9 cellular contexts compared by ENCODE assay signal in genomic region chr12:110012137-110012536, GRCh38. TPM values are rescaled to one million over a fixed set of nuclear protein-coding genes. Genes with fewer than 3 reads are reported as not detected.
A peak's percentile ranks its signal among the peaks of the same experiment; 100 is the strongest.
DNase-seq lines count a peak whose midpoint lies in the region; ATAC-seq and TF ChIP-seq lines count a peak whose summit lies in the region.
"Had no signal": no experiment of that assay in that cellular context is flagged by ENCODE, and none has a peak within 500 bp of the region (broad histone marks: within the 10 kb centered on the region; RNA-seq: fewer than 3 reads in every experiment).

No MANE protein-coding gene starts in this region.

- no peaks in the 10 kb centered on the region for H3K9me3 ChIP-seq in A673 (ENCODE audit: low read depth, low read length, poor library complexity, severe bottlenecking)
- H3K9me3 ChIP-seq: stomach had no signal

- H3K4me1 ChIP-seq in A673 (ENCODE audit: insufficient read depth, low read length, poor library complexity, severe bottlenecking): no peaks in the 10 kb centered on the region

- H3K27me3 ChIP-seq in A673 (replicated peaks; ENCODE audit: insufficient read depth, low read depth, low read length, poor library complexity): no peaks in the 10 kb centered on the region
- H3K27me3 ChIP-seq: stomach had no signal

- DNase-seq in HFFc6 (no peak), activated B cell treated with CpG ODN at 0.5 μM for 24 hours (peak; percentile 60), naive B cell (peak; percentile 90), NCI-H1417 treated with DMSO at 0.1 percent for 48 hours (lab: John Stamatoyannopoulos, UW) (no peak), G401 (ENCODE audit: low spot score) (no peak), A673 (ENCODE audit: low spot score) (no peak)
- DNase-seq: stomach had no signal

- POLR2A ChIA-PET in activated B cell treated with CpG ODN at 0.5 μM for 24 hours (lab: Charles Lee): interaction anchor here (0.6 to 6.8 kb wide), 8 partner anchors 14 to 604 kb away, joined by 3 to 251 read pairs (median 4); partner anchors contain the start of genes ANKRD13A and GIT2
- POLR2A ChIA-PET in A673 (lab: Charles Lee; ENCODE audit: low non-redundant PET): no interaction called here

- no peaks in the 10 kb centered on the region for H3K27me3 Mint-ChIP-seq in HFFc6 (ENCODE audit: insufficient read depth)
- no peaks in the 10 kb centered on the region for H3K27me3 Mint-ChIP-seq in activated B cell treated with CpG ODN at 0.5 μM for 24 hours
- H3K27me3 Mint-ChIP-seq in naive B cell: no peaks in the 10 kb centered on the region

- no peak overlapping the region for H3K4me3 ChIP-seq in A673 (ENCODE audit: low read depth, low read length, poor library complexity, severe bottlenecking)
- H3K4me3 ChIP-seq: stomach had no signal

- no peak overlapping the region for H3K27ac ChIP-seq in A673 (ENCODE audit: low read depth, low read length, poor library complexity, severe bottlenecking)

- H3K27ac Mint-ChIP-seq in HFFc6: peak overlapping the region; percentile 50
- peak overlapping the region; percentile 95 for H3K27ac Mint-ChIP-seq in activated B cell treated with CpG ODN at 0.5 μM for 24 hours
- peak overlapping the region; percentile 99 to 100 (median 99) for H3K27ac Mint-ChIP-seq in naive B cell

- no peaks in the 10 kb centered on the region for H3K9me3 Mint-ChIP-seq in HFFc6
- H3K9me3 Mint-ChIP-seq in activated B cell treated with CpG ODN at 0.5 μM for 24 hours: no peaks in the 10 kb centered on the region
- H3K9me3 Mint-ChIP-seq in naive B cell: peaks cover 0 to 2% (median 0%) of the 10 kb centered on the region in 7 donors

- TF ChIP-seq CTCF in HFFc6 (IDR thresholded peaks at IDR 0.05) (no peak), activated B cell treated with CpG ODN at 0.5 μM for 24 hours (IDR thresholded peaks at IDR 0.05) (no peak), A673 (conservative IDR thresholded peaks at IDR 0.05; ENCODE audit: low read depth, low read length) (no peak)

- in situ Hi-C loops in G401 (cut with HindIII; ENCODE audit: low sequenced_read_pairs): no loop called here

- peak; percentile 43 for ATAC-seq in GM18520 (IDR thresholded peaks at IDR 0.05; ENCODE audit: unreplicated experiment)
- peak; percentile 90 for ATAC-seq in activated B cell treated with CpG ODN at 0.5 μM for 24 hours (ENCODE audit: low read depth)
- peak; percentile 93 for ATAC-seq in naive B cell (ENCODE audit: low read depth in 2 of 2)
- ATAC-seq: Right ventricle myocardium inferior had no signal

- H3K36me3 ChIP-seq in A673 (ENCODE audit: insufficient read depth, low read length, poor library complexity, severe bottlenecking): no peaks in the 10 kb centered on the region

- H3K36me3 Mint-ChIP-seq in HFFc6 (ENCODE audit: low read depth) (peaks cover 35% of the 10 kb centered on the region), activated B cell treated with CpG ODN at 0.5 μM for 24 hours (ENCODE audit: low read depth) (peaks cover 52% of the 10 kb centered on the region), naive B cell (peaks cover 6 to 14% of the 10 kb centered on the region in 2 donors)

- no TSS peak for BruUV-seq in A673 (replicated peaks; lab: Mats Ljungman, UMichigan)

- CTCF ChIA-PET in activated B cell treated with CpG ODN at 0.5 μM for 24 hours (lab: Charles Lee) (interaction anchor here (3.4 kb wide), 1 partner anchor 13 kb away, joined by 12 read pairs; the partner anchor contains the start of gene ANKRD13A), A673 (lab: Charles Lee) (no interaction called here)

- H3K4me3 Mint-ChIP-seq in HFFc6 (no peak overlapping the region), activated B cell treated with CpG ODN at 0.5 μM for 24 hours (peak overlapping the region; percentile 84), naive B cell (peak overlapping the region; percentile 66 to 88 (median 78))

- intact Hi-C loops in activated B cell treated with CpG ODN at 0.5 μM for 24 hours (cut with micrococcal nuclease): loop anchor here (1.0 kb wide), 3 partner anchors 13 to 391 kb away; partner anchors contain the start of genes ANAPC7, ANKRD13A and C12orf76
- intact Hi-C loops in A673 (cut with micrococcal nuclease; ENCODE audit: unreplicated experiment): no loop called here

- H3K4me1 Mint-ChIP-seq in HFFc6 (ENCODE audit: low read depth) (peaks cover 44% of the 10 kb centered on the region), activated B cell treated with CpG ODN at 0.5 μM for 24 hours (peaks cover 80% of the 10 kb centered on the region), naive B cell (peaks cover 43 to 75% (median 60%) of the 10 kb centered on the region in 3 donors)

RNA-seq across cellular contexts. Expression of gene ANKRD13A, which starts 12.9 kb away (rescaled TPM):
- 100 to 1,000 TPM; 133 to 150 (median 146) TPM for total RNA-seq in HFFc6 (2021; fragmentation: NEBNext Ultra II Directional; extraction: Animal tissue kit (Norgen Biotek cat#: 25700))
- total RNA-seq in activated B cell treated with CpG ODN at 0.5 μM for 24 hours (121 and 135 TPM in 2 replicates), A673 (2021) (19.8 and 22.6 TPM in 2 replicates)
- 10 to 100 TPM; 65.4 to 95.4 (median 78.7) TPM for polyA plus RNA-seq in naive B cell (ENCODE audit: low read depth in 6 of 6)
- 17.1 and 38.2 TPM in 2 replicates for total RNA-seq in G401 (2014; rRNA removed; shearing (Covaris generic))

RNA-seq across cellular contexts. Expression of gene GIT2, which starts 16.0 kb away (rescaled TPM):
- total RNA-seq in HFFc6 (2021; fragmentation: NEBNext Ultra II Directional; extraction: Animal tissue kit (Norgen Biotek cat#: 25700)): 10 to 100 TPM; 56.9 to 68.8 (median 64.9) TPM
- total RNA-seq in activated B cell treated with CpG ODN at 0.5 μM for 24 hours: 89.2 and 107 TPM in 2 replicates
- polyA plus RNA-seq in naive B cell (ENCODE audit: low read depth in 6 of 6): 100 to 1,000 TPM in 4 of 6 donors, 10 to 100 TPM in 2; 95.1 to 129 (median 101) TPM
- 11.4 and 21.1 TPM in 2 replicates for total RNA-seq in G401 (2014; rRNA removed; shearing (Covaris generic))
- 47.3 and 48.1 TPM in 2 replicates for total RNA-seq in A673 (2021)

RNA-seq across cellular contexts. Expression of gene C12orf76, which starts 36.2 kb away (rescaled TPM):
- 1 to 10 TPM; 4.2 to 5.8 (median 4.6) TPM for total RNA-seq in HFFc6 (2021; fragmentation: NEBNext Ultra II Directional; extraction: Animal tissue kit (Norgen Biotek cat#: 25700))
- 20.5 and 24.8 TPM in 2 replicates for total RNA-seq in activated B cell treated with CpG ODN at 0.5 μM for 24 hours
- polyA plus RNA-seq in naive B cell (ENCODE audit: low read depth in 6 of 6): 10 to 100 TPM; 10.6 to 19.8 (median 16.7) TPM
- 17.3 and 20.5 TPM in 2 replicates for total RNA-seq in G401 (2014; rRNA removed; shearing (Covaris generic))
- 14.5 and 15.8 TPM in 2 replicates for total RNA-seq in A673 (2021)

Comparison
In these comparisons a context has a peak if more than half of its experiments do, and no peak if none do; other contexts are left out.
1. ATAC-seq: peak in every context shown above with its lines; median percentile 93 in naive B cell; 90 in activated B cell treated with CpG ODN at 0.5 μM for 24 hours; 43 in GM18520.
2. DNase-seq: peak in activated B cell treated with CpG ODN at 0.5 μM for 24 hours (single experiment) and naive B cell (single experiment); none in HFFc6 (single experiment), NCI-H1417 treated with DMSO at 0.1 percent for 48 hours (single experiment), G401 (single experiment) and A673 (single experiment).
3. Peak in every context shown above with its lines, with median percentiles within 50 percentile points of each other: H3K27ac Mint-ChIP-seq.